14 cellular contexts compared by ENCODE assay signal in the genomic region with DNA sequence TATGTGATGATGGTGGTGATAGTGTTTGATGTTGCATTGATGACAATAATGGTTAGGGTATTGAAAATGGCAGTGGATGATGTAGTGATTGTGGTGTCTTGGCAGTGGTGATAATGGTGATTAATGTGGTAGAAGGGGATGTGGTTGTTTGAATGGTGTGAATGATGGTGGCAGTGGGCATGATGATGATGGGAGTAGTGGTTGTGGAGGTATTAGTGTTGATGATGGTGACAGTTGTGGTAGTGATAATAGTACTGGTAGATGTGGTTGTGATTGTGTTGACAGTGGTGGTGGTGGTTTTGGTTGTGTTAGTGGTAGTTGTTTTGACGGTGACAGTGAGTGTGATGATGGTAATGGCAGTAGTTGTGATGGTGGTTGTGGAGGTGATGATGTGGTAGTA.
DNase-seq lines count a peak whose midpoint lies in the region; ATAC-seq lines count a peak whose summit lies in the region.
"Had no signal": no experiment of that assay in that cellular context is flagged by ENCODE, and none has a peak within 500 bp of the region (broad histone marks: within the 10 kb centered on the region; RNA-seq: fewer than 3 reads in every experiment).

No MANE protein-coding gene starts in this region.

- POLR2A ChIA-PET in activated CD4-positive, alpha-beta memory T cell treated with anti-CD3 and anti-CD28 coated beads for 36 hours (lab: Charles Lee) = no interaction called here
- POLR2A ChIA-PET in activated CD4-positive, alpha-beta memory T cell treated with anti-CD3 and anti-CD28 coated beads, Interleukin-2, amount 10 ng/mL, durations not matched to agents 7 days and 5 days (lab: Charles Lee) = no interaction called here

- DNase-seq in activated CD4-positive, alpha-beta memory T cell treated with anti-CD3 and anti-CD28 coated beads for 36 hours = peak; percentile 21
- DNase-seq in activated CD4-positive, alpha-beta memory T cell treated with anti-CD3 and anti-CD28 coated beads, Interleukin-2, amount 10 ng/mL, durations not matched to agents 7 days and 5 days = no peak
- DNase-seq in stimulated activated CD4-positive, alpha-beta T cell treated with anti-CD3 and anti-CD28 coated beads, Interleukin-1b, Interleukin-23, amount 100 ng/mL, for 48 hours = peak; percentile 22
- DNase-seq in stimulated activated CD4-positive, alpha-beta T cell treated with anti-CD3 and anti-CD28 coated beads, Interleukin-4, amount 100 ng/mL, for 1 hour = no peak
- peak; percentile 37 to 62 (median 58) for DNase-seq in immature natural killer cell
- no peak for DNase-seq in NCI-H748 treated with DMSO at 0.1 percent for 48 hours (lab: John Stamatoyannopoulos, UW)
- no peak for DNase-seq in stimulated activated naive CD4-positive, alpha-beta T cell (lab: John Stamatoyannopoulos, UW)
- DNase-seq in left cardiac atrium = no peak
- DNase-seq: CD8-positive, alpha-beta T cell; KG1; NCI-H1436; NCI-H2029; NCI-H2171; NCI-H446 had no signal

- no peak for ATAC-seq in left cardiac atrium
- ATAC-seq: CD8-positive, alpha-beta T cell had no signal

- peaks cover 2% of the 10 kb centered on the region for H3K27me3 Mint-ChIP-seq in activated CD4-positive, alpha-beta memory T cell treated with anti-CD3 and anti-CD28 coated beads for 36 hours
- peaks cover 6% of the 10 kb centered on the region for H3K27me3 Mint-ChIP-seq in activated CD4-positive, alpha-beta memory T cell treated with anti-CD3 and anti-CD28 coated beads, Interleukin-2, amount 10 ng/mL, durations not matched to agents 7 days and 5 days
- H3K27me3 Mint-ChIP-seq in immature natural killer cell (ENCODE audit: low read depth in 3 of 3) = peaks cover 2 to 8% (median 4%) of the 10 kb centered on the region in 3 donors

- intact Hi-C loops in activated CD4-positive, alpha-beta memory T cell treated with anti-CD3 and anti-CD28 coated beads for 36 hours (cut with micrococcal nuclease) = no loop called here
- intact Hi-C loops in left cardiac atrium (cut with DNase I) = no loop called here

- H3K36me3 Mint-ChIP-seq in activated CD4-positive, alpha-beta memory T cell treated with anti-CD3 and anti-CD28 coated beads for 36 hours = no peaks in the 10 kb centered on the region
- no peaks in the 10 kb centered on the region for H3K36me3 Mint-ChIP-seq in activated CD4-positive, alpha-beta memory T cell treated with anti-CD3 and anti-CD28 coated beads, Interleukin-2, amount 10 ng/mL, durations not matched to agents 7 days and 5 days (ENCODE audit: low read depth)
- no peaks in the 10 kb centered on the region for H3K36me3 Mint-ChIP-seq in immature natural killer cell
- H3K36me3 Mint-ChIP-seq: CD8-positive, alpha-beta T cell had no signal

- H3K4me1 Mint-ChIP-seq in activated CD4-positive, alpha-beta memory T cell treated with anti-CD3 and anti-CD28 coated beads for 36 hours (ENCODE audit: low read depth) = peaks cover 4% of the 10 kb centered on the region
- H3K4me1 Mint-ChIP-seq in activated CD4-positive, alpha-beta memory T cell treated with anti-CD3 and anti-CD28 coated beads, Interleukin-2, amount 10 ng/mL, durations not matched to agents 7 days and 5 days = peaks cover 6% of the 10 kb centered on the region
- H3K4me1 Mint-ChIP-seq in immature natural killer cell = peaks cover 0 to 2% of the 10 kb centered on the region in 2 donors

- CTCF ChIA-PET in activated CD4-positive, alpha-beta memory T cell treated with anti-CD3 and anti-CD28 coated beads for 36 hours (lab: Charles Lee) = no interaction called here
- CTCF ChIA-PET in activated CD4-positive, alpha-beta memory T cell treated with anti-CD3 and anti-CD28 coated beads, Interleukin-2, amount 10 ng/mL, durations not matched to agents 7 days and 5 days (lab: Charles Lee) = no interaction called here

- H3K9me3 Mint-ChIP-seq in activated CD4-positive, alpha-beta memory T cell treated with anti-CD3 and anti-CD28 coated beads for 36 hours = no peaks in the 10 kb centered on the region
- no peaks in the 10 kb centered on the region for H3K9me3 Mint-ChIP-seq in activated CD4-positive, alpha-beta memory T cell treated with anti-CD3 and anti-CD28 coated beads, Interleukin-2, amount 10 ng/mL, durations not matched to agents 7 days and 5 days
- H3K9me3 Mint-ChIP-seq in immature natural killer cell = no peaks in the 10 kb centered on the region
- H3K9me3 Mint-ChIP-seq: CD8-positive, alpha-beta T cell had no signal

- H3K4me3 Mint-ChIP-seq in activated CD4-positive, alpha-beta memory T cell treated with anti-CD3 and anti-CD28 coated beads for 36 hours = no peak overlapping the region
- H3K4me3 Mint-ChIP-seq in activated CD4-positive, alpha-beta memory T cell treated with anti-CD3 and anti-CD28 coated beads, Interleukin-2, amount 10 ng/mL, durations not matched to agents 7 days and 5 days = no peak overlapping the region
- H3K4me3 Mint-ChIP-seq in immature natural killer cell = no peak overlapping the region
- H3K4me3 Mint-ChIP-seq: CD8-positive, alpha-beta T cell had no signal

- no peak overlapping the region for H3K27ac Mint-ChIP-seq in activated CD4-positive, alpha-beta memory T cell treated with anti-CD3 and anti-CD28 coated beads for 36 hours
- no peak overlapping the region for H3K27ac Mint-ChIP-seq in activated CD4-positive, alpha-beta memory T cell treated with anti-CD3 and anti-CD28 coated beads, Interleukin-2, amount 10 ng/mL, durations not matched to agents 7 days and 5 days
- H3K27ac Mint-ChIP-seq in immature natural killer cell = no peak overlapping the region
- H3K27ac Mint-ChIP-seq: CD8-positive, alpha-beta T cell had no signal

Comparison
In these comparisons a context has a peak if more than half of its experiments do, and no peak if none do; other contexts are left out.
1. DNase-seq: peak in activated CD4-positive, alpha-beta memory T cell treated with anti-CD3 and anti-CD28 coated beads for 36 hours (single experiment), stimulated activated CD4-positive, alpha-beta T cell treated with anti-CD3 and anti-CD28 coated beads, Interleukin-1b, Interleukin-23, amount 100 ng/mL, for 48 hours (single experiment) and immature natural killer cell (3 of 3); none in activated CD4-positive, alpha-beta memory T cell treated with anti-CD3 and anti-CD28 coated beads, Interleukin-2, amount 10 ng/mL, durations not matched to agents 7 days and 5 days (single experiment), stimulated activated CD4-positive, alpha-beta T cell treated with anti-CD3 and anti-CD28 coated beads, Interleukin-4, amount 100 ng/mL, for 1 hour (single experiment), NCI-H748 treated with DMSO at 0.1 percent for 48 hours (single experiment), stimulated activated naive CD4-positive, alpha-beta T cell (0 of 6) and left cardiac atrium (single experiment).